10 cellular contexts compared by ENCODE assay signal in genomic region chr9:68896495-68896894, GRCh38.
A peak's percentile ranks its signal among the peaks of the same experiment; 100 is the strongest.
DNase-seq lines count a peak whose midpoint lies in the region; ATAC-seq and TF ChIP-seq lines count a peak whose summit lies in the region.
"Had no signal": no experiment of that assay in that cellular context is flagged by ENCODE, and none has a peak within 500 bp of the region (broad histone marks: within the 10 kb centered on the region; RNA-seq: fewer than 3 reads in every experiment).

No MANE protein-coding gene starts in this region.

- H3K9ac ChIP-seq in smooth muscle cell (ENCODE audit: low read depth), result no peak overlapping the region

- no peak for TF ChIP-seq CTCF in brain microvascular endothelial cell (IDR thresholded peaks at IDR 0.05; ENCODE audit: low read depth, low read length, missing control alignments)
- no peak for TF ChIP-seq CTCF in smooth muscle cell (IDR thresholded peaks at IDR 0.05; ENCODE audit: borderline replicate concordance, insufficient read depth, poor library complexity, severe bottlenecking)

- H3K4me1 Mint-ChIP-seq in activated CD4-positive, alpha-beta T cell treated with anti-CD3 and anti-CD28 coated beads, Interleukin-2, amount 10 ng/mL, durations not matched to agents 24 days and 14 days, result peaks cover 46% of the 10 kb centered on the region

- H3K4me1 ChIP-seq in smooth muscle cell (ENCODE audit: low read depth), result peaks cover 23% of the 10 kb centered on the region

- H3K27ac ChIP-seq in brain microvascular endothelial cell, result no peak overlapping the region
- H3K27ac ChIP-seq in smooth muscle cell (ENCODE audit: low read depth), result no peak overlapping the region

- 92% methylated on average over 2 of the region's 2 CpGs for WGBS in smooth muscle cell (ENCODE audit: low lambda C conversion rate)

- H3K4me3 ChIP-seq in brain microvascular endothelial cell (ENCODE audit: low read depth, low read length), result no peak overlapping the region
- no peak overlapping the region for H3K4me3 ChIP-seq in smooth muscle cell
- H3K4me3 ChIP-seq: tibial nerve had no signal

- peak overlapping the region; percentile 82 for H3K27ac Mint-ChIP-seq in activated CD4-positive, alpha-beta T cell treated with anti-CD3 and anti-CD28 coated beads, Interleukin-2, amount 10 ng/mL, durations not matched to agents 24 days and 14 days

- H3K36me3 ChIP-seq in brain microvascular endothelial cell (replicated peaks), result no peaks in the 10 kb centered on the region
- no peaks in the 10 kb centered on the region for H3K36me3 ChIP-seq in smooth muscle cell (ENCODE audit: low read depth)
- H3K36me3 ChIP-seq: tibial nerve had no signal

- no peaks in the 10 kb centered on the region for H3K9me3 Mint-ChIP-seq in activated CD4-positive, alpha-beta T cell treated with anti-CD3 and anti-CD28 coated beads, Interleukin-2, amount 10 ng/mL, durations not matched to agents 24 days and 14 days

- no peaks in the 10 kb centered on the region for H3K79me2 ChIP-seq in smooth muscle cell (ENCODE audit: low read depth)

- intact Hi-C loops in activated CD4-positive, alpha-beta T cell treated with anti-CD3 and anti-CD28 coated beads, Interleukin-2, amount 10 ng/mL, durations not matched to agents 24 days and 14 days (cut with micrococcal nuclease), result loop anchor here (2.0 kb wide), 3 partner anchors 20 to 78 kb away; no protein-coding TSS in a partner anchor

- peak overlapping the region; percentile 59 for H3K4me2 ChIP-seq in smooth muscle cell

- no peak for DNase-seq in activated CD4-positive, alpha-beta T cell treated with anti-CD3 and anti-CD28 coated beads, Interleukin-2, amount 10 ng/mL, durations not matched to agents 24 days and 14 days
- no peak for DNase-seq in activated CD4-positive, alpha-beta T cell treated with anti-CD3 and anti-CD28 coated beads, Interleukin-2, amount 50 U/mL, for 1 hour
- peak; percentile 0 for DNase-seq in brain microvascular endothelial cell
- no peak for DNase-seq in smooth muscle cell (lab: John Stamatoyannopoulos, UW; ENCODE audit: unreplicated experiment)
- DNase-seq in NCI-H446 (lab: John Stamatoyannopoulos, UW), result no peak
- no peak for DNase-seq in NCI-H1417 treated with DMSO at 0.1 percent for 48 hours (lab: John Stamatoyannopoulos, UW)
- DNase-seq in DMS153 treated with DMSO at 0.1 percent for 48 hours (lab: John Stamatoyannopoulos, UW; ENCODE audit: unreplicated experiment), result no peak
- DNase-seq: NCI-H1105 had no signal

- in situ Hi-C loops in brain microvascular endothelial cell (cut with HindIII; ENCODE audit: low pct_ligation_motif_present, low sequenced_read_pairs), result no loop called here

- no peak overlapping the region for H2AFZ ChIP-seq in smooth muscle cell (ENCODE audit: low read depth)

- peaks cover 14% of the 10 kb centered on the region for H3K36me3 Mint-ChIP-seq in activated CD4-positive, alpha-beta T cell treated with anti-CD3 and anti-CD28 coated beads, Interleukin-2, amount 10 ng/mL, durations not matched to agents 24 days and 14 days (ENCODE audit: low read depth)

- no peaks in the 10 kb centered on the region for H3K9me3 ChIP-seq in smooth muscle cell (replicated peaks; ENCODE audit: low read depth)
- H3K9me3 ChIP-seq: tibial nerve had no signal

- H3K4me3 Mint-ChIP-seq in activated CD4-positive, alpha-beta T cell treated with anti-CD3 and anti-CD28 coated beads, Interleukin-2, amount 10 ng/mL, durations not matched to agents 24 days and 14 days, result peak overlapping the region; percentile 73

- H4K20me1 ChIP-seq in smooth muscle cell (ENCODE audit: low read depth), result no peaks in the 10 kb centered on the region

- ATAC-seq in HG03139 (IDR thresholded peaks at IDR 0.05; ENCODE audit: unreplicated experiment), result peak; percentile 15

- H3K27me3 ChIP-seq in brain microvascular endothelial cell (replicated peaks), result no peaks in the 10 kb centered on the region
- H3K27me3 ChIP-seq in smooth muscle cell (ENCODE audit: low read depth), result no peaks in the 10 kb centered on the region
- H3K27me3 ChIP-seq: tibial nerve had no signal

- no peaks in the 10 kb centered on the region for H3K27me3 Mint-ChIP-seq in activated CD4-positive, alpha-beta T cell treated with anti-CD3 and anti-CD28 coated beads, Interleukin-2, amount 10 ng/mL, durations not matched to agents 24 days and 14 days

- H3F3A ChIP-seq in smooth muscle cell (ENCODE audit: low read depth), result no peaks in the 10 kb centered on the region
